16 cellular contexts compared by ENCODE assay signal in the genomic region with DNA sequence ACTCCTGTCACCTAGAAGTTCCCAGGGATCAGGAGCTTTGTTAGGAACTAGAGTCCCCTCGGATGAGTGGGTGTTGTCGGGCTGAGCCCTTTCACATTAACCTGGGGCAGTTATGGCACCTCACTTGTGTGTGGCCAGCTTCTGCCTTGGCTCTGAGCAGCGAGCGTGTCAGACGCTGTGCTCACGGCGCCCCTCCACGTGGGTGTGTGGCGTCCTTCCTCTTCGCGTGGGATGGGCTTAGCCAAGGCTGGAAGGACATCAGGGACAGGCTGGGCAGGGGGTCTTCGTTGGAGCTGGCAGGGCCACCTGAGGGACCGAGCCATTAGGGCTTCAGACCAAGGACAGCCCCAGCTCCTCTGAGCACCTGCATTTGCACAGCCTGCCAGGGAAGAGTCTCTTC. TPM values are rescaled to one million over a fixed set of nuclear protein-coding genes. Genes with fewer than 3 reads are reported as not detected.
DNase-seq lines count a peak whose midpoint lies in the region; ATAC-seq and TF ChIP-seq lines count a peak whose summit lies in the region.
"Had no signal": no experiment of that assay in that cellular context is flagged by ENCODE, and none has a peak within 500 bp of the region (broad histone marks: within the 10 kb centered on the region; RNA-seq: fewer than 3 reads in every experiment).

No MANE protein-coding gene starts in this region.

- no peak for TF ChIP-seq CTCF in HL-60 (IDR thresholded peaks at IDR 0.05; ENCODE audit: insufficient read depth, low read length)
- TF ChIP-seq CTCF in gastroesophageal sphincter (IDR thresholded peaks at IDR 0.05), result no peak
- TF ChIP-seq CTCF in psoas muscle (IDR thresholded peaks at IDR 0.05), result no peak

- no peak for TF ChIP-seq POLR2A in gastroesophageal sphincter (IDR thresholded peaks at IDR 0.05)

- no peaks in the 10 kb centered on the region for H3K27me3 Mint-ChIP-seq in activated T-helper 2 cell treated with anti-CD3 and anti-CD28 coated beads, Interferon-gamma antibody, Interleukin-2, Interleukin-4, amounts not matched to agents 10 μg/mL and 5 μg/mL and 100 μg/mL, durations not matched to agents 14 hours and 24 hours and 36 hours (ENCODE audit: low read depth)

- H3K4me3 Mint-ChIP-seq in activated T-helper 2 cell treated with anti-CD3 and anti-CD28 coated beads, Interferon-gamma antibody, Interleukin-2, Interleukin-4, amounts not matched to agents 10 μg/mL and 5 μg/mL and 100 μg/mL, durations not matched to agents 14 hours and 24 hours and 36 hours (ENCODE audit: low read depth), result no peak overlapping the region

- peaks cover 16% of the 10 kb centered on the region for H3K9me3 ChIP-seq in BLaER1
- H3K9me3 ChIP-seq in gastroesophageal sphincter, result no peaks in the 10 kb centered on the region
- H3K9me3 ChIP-seq in psoas muscle, result no peaks in the 10 kb centered on the region
- H3K9me3 ChIP-seq: BE2C, Peyer's patch had no signal

- H3K4me1 ChIP-seq in BLaER1 (peaks cover 59% of the 10 kb centered on the region), gastroesophageal sphincter (peaks cover 8 to 77% (median 24%) of the 10 kb centered on the region in 3 donors), psoas muscle (peaks cover 54% of the 10 kb centered on the region)
- H3K4me1 ChIP-seq: BE2C had no signal

- H4K20me1 ChIP-seq in BLaER1, result peaks cover 99% of the 10 kb centered on the region

- no peak for TF ChIP-seq EP300 in gastroesophageal sphincter (IDR thresholded peaks at IDR 0.05)

- peak overlapping the region; percentile 76 for H3K4me2 ChIP-seq in BLaER1

- H3K27ac Mint-ChIP-seq in activated T-helper 2 cell treated with anti-CD3 and anti-CD28 coated beads, Interferon-gamma antibody, Interleukin-2, Interleukin-4, amounts not matched to agents 10 μg/mL and 5 μg/mL and 100 μg/mL, durations not matched to agents 14 hours and 24 hours and 36 hours, result no peak overlapping the region

- peaks cover 9% of the 10 kb centered on the region for H3K4me1 Mint-ChIP-seq in activated T-helper 2 cell treated with anti-CD3 and anti-CD28 coated beads, Interferon-gamma antibody, Interleukin-2, Interleukin-4, amounts not matched to agents 10 μg/mL and 5 μg/mL and 100 μg/mL, durations not matched to agents 14 hours and 24 hours and 36 hours (ENCODE audit: low read depth)

- intact Hi-C loops in psoas muscle (cut with DNase I), result loop anchor here in 1 of 2 donors (5.0 kb wide), 1 partner anchor 35 kb away; the partner anchor contains the start of gene AP3D1
- intact Hi-C loops in activated T-helper 2 cell treated with anti-CD3 and anti-CD28 coated beads, Interferon-gamma antibody, Interleukin-2, Interleukin-4, amounts not matched to agents 10 μg/mL and 5 μg/mL and 100 μg/mL, durations not matched to agents 14 hours and 24 hours and 36 hours (cut with micrococcal nuclease), result no loop called here

- no peaks in the 10 kb centered on the region for H3K9me3 Mint-ChIP-seq in activated T-helper 2 cell treated with anti-CD3 and anti-CD28 coated beads, Interferon-gamma antibody, Interleukin-2, Interleukin-4, amounts not matched to agents 10 μg/mL and 5 μg/mL and 100 μg/mL, durations not matched to agents 14 hours and 24 hours and 36 hours

- no peak overlapping the region for H3K9ac ChIP-seq in BLaER1

- DNase-seq in HL-60 (ENCODE audit: low read depth in 1 of 2, low spot score in 1 of 2) (no peak), psoas muscle (no peak), A172 (ENCODE audit: low spot score) (no peak), NCI-H1436 (lab: John Stamatoyannopoulos, UW) (no peak)
- DNase-seq in activated T-helper 2 cell treated with anti-CD3 and anti-CD28 coated beads, Interferon-gamma antibody, Interleukin-2, Interleukin-4, amounts not matched to agents 10 μg/mL and 5 μg/mL and 100 μg/mL, durations not matched to agents 14 hours and 24 hours and 36 hours (ENCODE audit: low spot score), result no peak
- DNase-seq: activated CD4-positive, alpha-beta T cell treated with anti-CD3 and anti-CD28 coated beads for 1 hour; amygdala; BE2C; NCI-H1694 treated with DMSO at 0.1 percent for 48 hours; NCI-H510A treated with DMSO at 0.1 percent for 48 hours; stimulated activated CD4-positive, alpha-beta T cell treated with anti-CD3 and anti-CD28 coated beads, Interleukin-12 subunit alpha, Interleukin-12 subunit beta, amount 100 ng/mL, for 4 hours; T-helper 1 cell had no signal

- 0 out of 2 replicates have a peak overlapping the region, but pooled peaks have one; percentile 6 for H3K27ac ChIP-seq in BLaER1
- peak overlapping the region; percentile 29; the same call in 1 of the 2 replicates for H3K27ac ChIP-seq in HL-60 (replicated peaks)
- peak overlapping the region in 3 of 4 donors; percentile 89 to 90 (median 89) for H3K27ac ChIP-seq in gastroesophageal sphincter
- H3K27ac ChIP-seq in psoas muscle, result peak overlapping the region; percentile 76

- H3K36me3 Mint-ChIP-seq in activated T-helper 2 cell treated with anti-CD3 and anti-CD28 coated beads, Interferon-gamma antibody, Interleukin-2, Interleukin-4, amounts not matched to agents 10 μg/mL and 5 μg/mL and 100 μg/mL, durations not matched to agents 14 hours and 24 hours and 36 hours (ENCODE audit: low read depth), result peaks cover 66% of the 10 kb centered on the region

- no peaks in the 10 kb centered on the region for H3K27me3 ChIP-seq in BLaER1
- no peaks in the 10 kb centered on the region for H3K27me3 ChIP-seq in HL-60 (ENCODE audit: insufficient read depth, poor library complexity, severe bottlenecking)
- H3K27me3 ChIP-seq in gastroesophageal sphincter, result no peaks in the 10 kb centered on the region
- H3K27me3 ChIP-seq in psoas muscle (ENCODE audit: insufficient read depth in 3 of 3, low read length in 2 of 3), result no peaks in the 10 kb centered on the region
- H3K27me3 ChIP-seq: BE2C, Peyer's patch had no signal

- ATAC-seq in gastroesophageal sphincter (no peak), psoas muscle (no peak), HG03469 (IDR thresholded peaks at IDR 0.05; ENCODE audit: unreplicated experiment) (no peak)

- H3K36me3 ChIP-seq in BLaER1, result peaks cover 91% of the 10 kb centered on the region
- peaks cover 0 to 53% of the 10 kb centered on the region in 2 donors for H3K36me3 ChIP-seq in gastroesophageal sphincter
- H3K36me3 ChIP-seq in psoas muscle (ENCODE audit: insufficient read depth in 1 of 2, low read depth in 1 of 2), result peaks cover 0 to 49% of the 10 kb centered on the region in 2 donors

- 48 to 57% methylated on average over 1 to 3 of the region's 13 CpGs for WGBS in gastroesophageal sphincter (ENCODE audit: low coverage in 1 of 2), 2 donors
- 72 to 79% (median 73%) methylated on average over 13 of the region's 13 CpGs for WGBS in psoas muscle, 3 donors

- H3K4me3 ChIP-seq in BLaER1 (no peak overlapping the region), HL-60 (replicated peaks; ENCODE audit: insufficient read depth, low read length) (no peak overlapping the region), gastroesophageal sphincter (no peak overlapping the region), psoas muscle (no peak overlapping the region)
- H3K4me3 ChIP-seq: Peyer's patch had no signal

RNA-seq across cellular contexts. Expression of gene DOT1L, which starts 23.4 kb away (rescaled TPM):
- total RNA-seq in gastroesophageal sphincter (10 to 100 TPM in 2 of 4 donors, 1 to 10 TPM in 2; 4.4 to 12.8 (median 10.2) TPM), psoas muscle (10 to 100 TPM; 11.2 to 25.9 (median 22.1) TPM)
- 10 to 100 TPM in 2 of 3 donors, 1 to 10 TPM in 1; 7.6 to 16.3 (median 15.5) TPM for polyA plus RNA-seq in psoas muscle
- 6.5 and 6.8 TPM in 2 replicates for total RNA-seq in A172 (2014; rRNA removed; shearing (Covaris generic))
- 115 and 121 TPM in 2 replicates for total RNA-seq in activated T-helper 2 cell treated with anti-CD3 and anti-CD28 coated beads, Interferon-gamma antibody, Interleukin-2, Interleukin-4, amounts not matched to agents 10 μg/mL and 5 μg/mL and 100 μg/mL, durations not matched to agents 14 hours and 24 hours and 36 hours

RNA-seq across cellular contexts. Expression of gene AP3D1, which starts 35.8 kb away (rescaled TPM):
- total RNA-seq in gastroesophageal sphincter (100 to 1,000 TPM in 1 of 4 donors, 10 to 100 TPM in 3; 69.9 to 132 (median 73.8) TPM), psoas muscle (100 to 1,000 TPM in 2 of 4 donors, 10 to 100 TPM in 2; 71.9 to 103 (median 91.4) TPM)
- 100 to 1,000 TPM in 1 of 3 donors, 10 to 100 TPM in 2; 51.5 to 120 (median 76.0) TPM for polyA plus RNA-seq in psoas muscle
- total RNA-seq in A172 (2014; rRNA removed; shearing (Covaris generic)), result 167 and 176 TPM in 2 replicates
- total RNA-seq in activated T-helper 2 cell treated with anti-CD3 and anti-CD28 coated beads, Interferon-gamma antibody, Interleukin-2, Interleukin-4, amounts not matched to agents 10 μg/mL and 5 μg/mL and 100 μg/mL, durations not matched to agents 14 hours and 24 hours and 36 hours, result 101 and 103 TPM in 2 replicates

RNA-seq across cellular contexts. Expression of gene PLEKHJ1, which starts 49.0 kb away (rescaled TPM):
- total RNA-seq in gastroesophageal sphincter (10 to 100 TPM; 41.6 to 56.7 (median 51.7) TPM), psoas muscle (10 to 100 TPM; 54.9 to 65.5 (median 60.0) TPM)
- polyA plus RNA-seq in psoas muscle, result 100 to 1,000 TPM in 1 of 3 donors, 10 to 100 TPM in 2; 80.6 to 146 (median 95.3) TPM
- 172 and 177 TPM in 2 replicates for total RNA-seq in A172 (2014; rRNA removed; shearing (Covaris generic))
- total RNA-seq in activated T-helper 2 cell treated with anti-CD3 and anti-CD28 coated beads, Interferon-gamma antibody, Interleukin-2, Interleukin-4, amounts not matched to agents 10 μg/mL and 5 μg/mL and 100 μg/mL, durations not matched to agents 14 hours and 24 hours and 36 hours, result 75.7 and 77.2 TPM in 2 replicates

RNA-seq across cellular contexts. Expression of gene SF3A2, which starts 49.5 kb away (rescaled TPM):
- total RNA-seq in gastroesophageal sphincter (10 to 100 TPM; 27.5 to 40.3 (median 37.4) TPM), psoas muscle (10 to 100 TPM; 31.1 to 46.8 (median 40.2) TPM)
- polyA plus RNA-seq in psoas muscle, result 10 to 100 TPM; 25.9 to 33.6 (median 28.9) TPM
- 41.1 and 42.9 TPM in 2 replicates for total RNA-seq in A172 (2014; rRNA removed; shearing (Covaris generic))
- total RNA-seq in activated T-helper 2 cell treated with anti-CD3 and anti-CD28 coated beads, Interferon-gamma antibody, Interleukin-2, Interleukin-4, amounts not matched to agents 10 μg/mL and 5 μg/mL and 100 μg/mL, durations not matched to agents 14 hours and 24 hours and 36 hours, result 153 and 154 TPM in 2 replicates

Comparison
In these comparisons a context has a peak if more than half of its experiments do, and no peak if none do; other contexts are left out.
1. H3K27ac ChIP-seq: peak in every context shown above with its lines; median percentile 89 in gastroesophageal sphincter; 76 in psoas muscle; 29 in HL-60; 6 in BLaER1.